1 cellular context compared by ENCODE assay signal in the genomic region with DNA sequence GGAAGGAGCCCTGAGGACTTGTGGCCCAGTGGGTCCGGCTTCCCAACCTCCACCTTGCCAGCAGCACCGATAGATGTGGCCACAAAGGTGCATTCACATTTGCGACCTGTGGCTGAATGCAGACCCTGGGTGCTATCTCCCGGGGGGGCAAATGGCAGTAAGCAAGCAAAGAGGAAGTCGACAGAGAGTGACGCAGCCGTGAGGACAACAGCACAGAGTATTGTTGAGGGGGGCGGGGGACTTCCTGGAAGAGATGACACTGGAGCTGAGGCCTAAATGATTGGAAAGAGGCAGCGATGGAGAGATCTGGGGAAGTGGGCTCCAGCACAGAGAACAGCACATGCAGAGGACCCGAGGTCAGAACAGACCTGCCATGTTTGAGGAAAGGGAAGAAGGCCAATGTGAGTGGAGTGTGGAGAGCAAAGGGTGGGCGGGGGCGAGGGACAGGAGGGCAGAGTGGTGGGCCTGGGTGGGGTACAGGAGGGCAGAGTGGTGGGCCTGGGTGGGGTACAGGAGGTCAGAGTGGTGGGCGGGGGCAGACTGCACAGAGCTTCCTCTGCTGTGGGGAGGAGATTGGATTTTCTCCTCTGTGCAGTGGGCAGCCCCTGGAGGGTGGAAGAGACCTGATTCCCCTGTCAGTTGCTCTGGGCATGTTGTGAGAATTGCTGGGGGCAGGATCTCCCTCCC.
TF ChIP-seq lines count a peak whose summit lies in the region.

No MANE protein-coding gene starts in this region.

TF ChIP-seq in WTC11, 78 proteins besides CTCF, POLR2A, EP300 and RAD21 (continued from another document):
- TF ChIP-seq, protein P1, sequence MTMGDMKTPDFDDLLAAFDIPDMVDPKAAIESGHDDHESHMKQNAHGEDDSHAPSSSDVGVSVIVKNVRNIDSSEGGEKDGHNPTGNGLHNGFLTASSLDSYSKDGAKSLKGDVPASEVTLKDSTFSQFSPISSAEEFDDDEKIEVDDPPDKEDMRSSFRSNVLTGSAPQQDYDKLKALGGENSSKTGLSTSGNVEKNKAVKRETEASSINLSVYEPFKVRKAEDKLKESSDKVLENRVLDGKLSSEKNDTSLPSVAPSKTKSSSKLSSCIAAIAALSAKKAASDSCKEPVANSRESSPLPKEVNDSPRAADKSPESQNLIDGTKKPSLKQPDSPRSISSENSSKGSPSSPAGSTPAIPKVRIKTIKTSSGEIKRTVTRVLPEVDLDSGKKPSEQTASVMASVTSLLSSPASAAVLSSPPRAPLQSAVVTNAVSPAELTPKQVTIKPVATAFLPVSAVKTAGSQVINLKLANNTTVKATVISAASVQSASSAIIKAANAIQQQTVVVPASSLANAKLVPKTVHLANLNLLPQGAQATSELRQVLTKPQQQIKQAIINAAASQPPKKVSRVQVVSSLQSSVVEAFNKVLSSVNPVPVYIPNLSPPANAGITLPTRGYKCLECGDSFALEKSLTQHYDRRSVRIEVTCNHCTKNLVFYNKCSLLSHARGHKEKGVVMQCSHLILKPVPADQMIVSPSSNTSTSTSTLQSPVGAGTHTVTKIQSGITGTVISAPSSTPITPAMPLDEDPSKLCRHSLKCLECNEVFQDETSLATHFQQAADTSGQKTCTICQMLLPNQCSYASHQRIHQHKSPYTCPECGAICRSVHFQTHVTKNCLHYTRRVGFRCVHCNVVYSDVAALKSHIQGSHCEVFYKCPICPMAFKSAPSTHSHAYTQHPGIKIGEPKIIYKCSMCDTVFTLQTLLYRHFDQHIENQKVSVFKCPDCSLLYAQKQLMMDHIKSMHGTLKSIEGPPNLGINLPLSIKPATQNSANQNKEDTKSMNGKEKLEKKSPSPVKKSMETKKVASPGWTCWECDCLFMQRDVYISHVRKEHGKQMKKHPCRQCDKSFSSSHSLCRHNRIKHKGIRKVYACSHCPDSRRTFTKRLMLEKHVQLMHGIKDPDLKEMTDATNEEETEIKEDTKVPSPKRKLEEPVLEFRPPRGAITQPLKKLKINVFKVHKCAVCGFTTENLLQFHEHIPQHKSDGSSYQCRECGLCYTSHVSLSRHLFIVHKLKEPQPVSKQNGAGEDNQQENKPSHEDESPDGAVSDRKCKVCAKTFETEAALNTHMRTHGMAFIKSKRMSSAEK (CRISPR knock-in tag; IDR thresholded peaks at IDR 0.05; ENCODE audit: borderline replicate concordance), result no peak
